ENCODE assay signal across 8 cellular contexts in the genomic region with DNA sequence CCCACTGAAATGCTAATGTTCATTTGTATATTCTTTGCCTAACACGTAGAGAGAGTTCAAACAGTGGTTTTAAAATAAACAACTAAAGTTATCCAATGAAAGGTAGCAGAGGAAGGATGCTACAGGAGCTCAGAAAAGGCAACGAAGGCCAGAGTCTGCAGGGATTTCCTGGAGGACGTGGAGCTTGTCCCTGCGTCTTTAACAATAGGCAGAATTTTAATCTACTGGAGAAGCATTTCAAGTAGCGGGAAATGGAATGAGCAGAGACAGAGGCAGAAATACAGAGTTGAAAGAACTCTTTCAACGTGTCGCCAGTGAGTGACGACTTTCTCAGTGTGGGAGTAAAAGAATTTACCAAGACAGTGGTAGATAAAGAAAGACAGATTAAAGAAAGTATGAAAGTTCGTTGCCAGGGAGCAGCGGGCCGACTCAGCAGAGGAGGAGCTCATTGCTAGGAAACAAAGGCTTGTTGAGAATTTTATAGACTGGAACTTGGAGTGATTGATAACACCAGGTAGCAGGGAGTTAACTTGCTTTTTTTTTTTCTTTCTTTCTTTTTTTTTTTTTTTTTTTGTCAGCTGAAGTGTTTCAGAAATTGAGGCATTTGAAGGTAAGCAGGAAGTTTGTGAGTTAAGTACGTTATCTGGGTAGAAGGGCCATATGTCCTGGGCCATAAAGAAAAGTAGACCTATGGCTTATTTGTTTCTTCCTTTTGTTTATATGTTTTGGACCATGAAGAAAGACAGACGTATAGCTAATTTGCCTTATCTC. TPM values are rescaled to one million over a fixed set of nuclear protein-coding genes. Genes with fewer than 3 reads are reported as not detected.
DNase-seq lines count a peak whose midpoint lies in the region; ATAC-seq, FAIRE-seq and TF ChIP-seq lines count a peak whose summit lies in the region.

No MANE protein-coding gene starts in this region.

- no peak for TF ChIP-seq CTCF in neutrophil (IDR thresholded peaks at IDR 0.05)

- FAIRE-seq in frontal cortex (lab: Jason Lieb, UNC), result no peak

- H3K27me3 Mint-ChIP-seq in activated T-helper 17 cell treated with anti-CD3 and anti-CD28 coated beads, Interleukin-2, amount 50 U/mL, for 72 hours, result peaks cover 3% of the 10 kb centered on the region

- H3K4me1 ChIP-seq in neutrophil (ENCODE audit: control insufficient read depth in 1 of 2, insufficient read depth in 1 of 2, low read depth in 1 of 2, low read length in 1 of 2), result peaks cover 12 to 16% of the 10 kb centered on the region in 2 experiments

- peaks cover 3% of the 10 kb centered on the region for H3K9me3 Mint-ChIP-seq in activated T-helper 17 cell treated with anti-CD3 and anti-CD28 coated beads, Interleukin-2, amount 50 U/mL, for 72 hours

- H3K27me3 ChIP-seq in neutrophil, result peaks cover 31% of the 10 kb centered on the region

- no peaks in the 10 kb centered on the region for H3K9me3 ChIP-seq in neutrophil

- DNase-seq in ACHN (peak; percentile 52), NCI-H748 (lab: John Stamatoyannopoulos, UW; ENCODE audit: unreplicated experiment) (peak; percentile 57), frontal cortex (ENCODE audit: low spot score in 2 of 2) (peak; percentile 32), SIG-M5 (lab: John Stamatoyannopoulos, UW) (no peak)

- no peaks in the 10 kb centered on the region for H3K36me3 ChIP-seq in neutrophil

- no peak overlapping the region for H3K27ac ChIP-seq in neutrophil

- peak overlapping the region; percentile 96 for H3K4me3 Mint-ChIP-seq in activated T-helper 17 cell treated with anti-CD3 and anti-CD28 coated beads, Interleukin-2, amount 50 U/mL, for 72 hours

- peak overlapping the region; percentile 67 for H3K4me3 ChIP-seq in neutrophil (ENCODE audit: low read depth in 1 of 2, low read length in 1 of 2)

- no peaks in the 10 kb centered on the region for H3K36me3 Mint-ChIP-seq in activated T-helper 17 cell treated with anti-CD3 and anti-CD28 coated beads, Interleukin-2, amount 50 U/mL, for 72 hours (ENCODE audit: low read depth)

- in situ Hi-C loops in ACHN (cut with HindIII; ENCODE audit: low pct_ligation_motif_present, low pct_unique_long_range_greater_than_20kb, low sequenced_read_pairs), result no loop called here

- ATAC-seq in GM18511 (IDR thresholded peaks at IDR 0.05; ENCODE audit: unreplicated experiment) (peak; percentile 10), HG03025 (IDR thresholded peaks at IDR 0.05; ENCODE audit: low FRiP score, unreplicated experiment) (peak; percentile 30)
- ATAC-seq in activated T-helper 17 cell treated with anti-CD3 and anti-CD28 coated beads, Interleukin-2, amount 50 U/mL, for 72 hours (replicated peaks), result peak; percentile 57

- H3K27ac Mint-ChIP-seq in activated T-helper 17 cell treated with anti-CD3 and anti-CD28 coated beads, Interleukin-2, amount 50 U/mL, for 72 hours, result peak overlapping the region; percentile 96

- H3K4me1 Mint-ChIP-seq in activated T-helper 17 cell treated with anti-CD3 and anti-CD28 coated beads, Interleukin-2, amount 50 U/mL, for 72 hours, result peaks cover 29% of the 10 kb centered on the region

RNA-seq across cellular contexts. Expression of a gene that starts 0.6 kb away (rescaled TPM):
- total RNA-seq in activated T-helper 17 cell treated with anti-CD3 and anti-CD28 coated beads, Interleukin-2, amount 50 U/mL, for 72 hours, result 10 to 100 TPM; 36.3 to 39.5 TPM
- 173 TPM for total RNA-seq in frontal cortex

RNA-seq across cellular contexts. Expression of a gene that starts 29.9 kb away (rescaled TPM):
- 10 to 100 TPM; 41.1 to 95.2 TPM for total RNA-seq in activated T-helper 17 cell treated with anti-CD3 and anti-CD28 coated beads, Interleukin-2, amount 50 U/mL, for 72 hours
- 114 TPM for total RNA-seq in frontal cortex
